20 cellular contexts compared by ENCODE assay signal in the genomic region with DNA sequence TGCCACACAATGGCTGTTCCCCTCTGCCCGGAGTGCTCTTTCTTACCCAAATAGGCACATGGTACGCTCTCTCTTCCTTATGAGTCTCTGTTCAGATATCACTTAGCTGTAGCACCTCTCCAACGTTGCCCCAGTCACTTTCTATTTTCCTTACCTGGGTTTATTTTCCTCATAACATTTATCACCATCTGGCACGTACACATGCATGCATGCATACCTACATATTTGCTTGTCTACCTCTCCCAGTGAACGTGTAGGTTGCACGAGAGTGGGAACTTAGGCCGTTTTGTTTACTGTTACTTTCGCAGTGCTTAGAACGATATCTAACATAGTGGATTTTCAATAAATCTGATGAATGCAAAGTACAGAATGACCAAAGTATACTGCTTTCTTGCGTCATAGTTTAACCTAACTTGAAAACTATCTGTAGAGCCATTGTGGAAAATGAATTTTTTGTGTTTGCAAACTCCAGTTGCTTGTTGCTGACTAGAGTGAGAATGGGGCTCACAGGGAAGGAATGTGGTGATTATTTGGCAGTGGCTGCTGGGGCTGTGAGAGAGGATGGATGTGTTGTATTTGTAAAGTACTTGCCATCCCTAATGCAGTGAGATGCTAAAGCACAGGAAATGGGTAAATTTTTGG. TPM values are rescaled to one million over a fixed set of nuclear protein-coding genes. Genes with fewer than 3 reads are reported as not detected.
DNase-seq lines count a peak whose midpoint lies in the region; ATAC-seq, FAIRE-seq and TF ChIP-seq lines count a peak whose summit lies in the region.
"Had no signal": no experiment of that assay in that cellular context is flagged by ENCODE, and none has a peak within 500 bp of the region (broad histone marks: within the 10 kb centered on the region; RNA-seq: fewer than 3 reads in every experiment).

No MANE protein-coding gene starts in this region.

- no peak for TF ChIP-seq POLR2A in H54 (IDR thresholded peaks at IDR 0.05; ENCODE audit: low read depth, low read length)

- peaks cover 17% of the 10 kb centered on the region for H3K36me3 Mint-ChIP-seq in activated CD4-positive, alpha-beta T cell treated with anti-CD3 and anti-CD28 coated beads, Interleukin-2, amount 10 ng/mL, durations not matched to agents 7 days and 5 days (ENCODE audit: low read depth)

- no TSS peak for BruUV-seq in PC-3 (replicated peaks; lab: Mats Ljungman, UMichigan)

- H3K4me1 Mint-ChIP-seq in activated CD4-positive, alpha-beta T cell treated with anti-CD3 and anti-CD28 coated beads, Interleukin-2, amount 10 ng/mL, durations not matched to agents 7 days and 5 days: peaks cover 33% of the 10 kb centered on the region

- no peak overlapping the region for H3K27ac Mint-ChIP-seq in activated CD4-positive, alpha-beta T cell treated with anti-CD3 and anti-CD28 coated beads, Interleukin-2, amount 10 ng/mL, durations not matched to agents 7 days and 5 days
- H3K27ac Mint-ChIP-seq: activated T-cell treated with anti-CD3 and anti-CD28 coated beads, Interleukin-2, amount 50 U/mL, for 72 hours; dendritic cell treated with granulocyte-macrophage colony-stimulating factor and Interleukin-4, amounts not matched to agents 40 ng/mL and 50 ng/mL, for 4 days had no signal

- H3K9me3 ChIP-seq in PC-3 (ENCODE audit: low read length): no peaks in the 10 kb centered on the region
- H3K9me3 ChIP-seq: adrenal gland, psoas muscle had no signal

- no peaks in the 10 kb centered on the region for H3F3A ChIP-seq in PC-3 (ENCODE audit: low read length, unreplicated experiment)

- TF ChIP-seq CTCF in PC-3 (conservative IDR thresholded peaks at IDR 0.05; ENCODE audit: low read depth, low read length): no peak

- H3K27me3 ChIP-seq in PC-3 (ENCODE audit: low read length): no peaks in the 10 kb centered on the region
- H3K27me3 ChIP-seq: adrenal gland had no signal

- H3K4me1 ChIP-seq in PC-3 (ENCODE audit: insufficient read depth, low read length): peaks cover 10% of the 10 kb centered on the region

- peaks cover 60% of the 10 kb centered on the region for H3K36me3 ChIP-seq in PC-3 (ENCODE audit: low read depth, low read length)

- H3K9ac ChIP-seq in PC-3 (ENCODE audit: low read length): no peak overlapping the region

- POLR2A ChIA-PET in activated CD4-positive, alpha-beta T cell treated with anti-CD3 and anti-CD28 coated beads, Interleukin-2, amount 10 ng/mL, durations not matched to agents 7 days and 5 days (lab: Charles Lee): no interaction called here
- POLR2A ChIA-PET in PC-3 (lab: Charles Lee; ENCODE audit: unreplicated experiment): no interaction called here

- no peaks in the 10 kb centered on the region for H3K9me3 Mint-ChIP-seq in activated CD4-positive, alpha-beta T cell treated with anti-CD3 and anti-CD28 coated beads, Interleukin-2, amount 10 ng/mL, durations not matched to agents 7 days and 5 days
- H3K9me3 Mint-ChIP-seq: activated T-cell treated with anti-CD3 and anti-CD28 coated beads, Interleukin-2, amount 50 U/mL, for 72 hours; dendritic cell treated with granulocyte-macrophage colony-stimulating factor and Interleukin-4, amounts not matched to agents 40 ng/mL and 50 ng/mL, for 4 days; naive thymus-derived CD8-positive, alpha-beta T cell had no signal

- peak; percentile 6 for FAIRE-seq in H54 (lab: Jason Lieb, UNC)

- no peak overlapping the region for H3K4me2 ChIP-seq in PC-3 (ENCODE audit: low read length)

- H3K27ac ChIP-seq in PC-3 (ENCODE audit: low read length): no peak overlapping the region
- H3K27ac ChIP-seq: adrenal gland, psoas muscle had no signal

- no peak for ATAC-seq in PC-3
- ATAC-seq: activated T-cell treated with anti-CD3 and anti-CD28 coated beads, Interleukin-2, amount 50 U/mL, for 72 hours; naive thymus-derived CD8-positive, alpha-beta T cell; psoas muscle had no signal

- CTCF ChIA-PET in activated CD4-positive, alpha-beta T cell treated with anti-CD3 and anti-CD28 coated beads, Interleukin-2, amount 10 ng/mL, durations not matched to agents 7 days and 5 days (lab: Charles Lee): interaction anchor here (0.7 kb wide), 1 partner anchor 24 kb away, joined by 3 read pairs; no protein-coding TSS in a partner anchor
- CTCF ChIA-PET in PC-3 (lab: Charles Lee): no interaction called here

- no peak overlapping the region for H3K4me3 ChIP-seq in PC-3 (ENCODE audit: low read length)
- H3K4me3 ChIP-seq: adrenal gland, psoas muscle had no signal

- intact Hi-C loops in PC-3 (cut with micrococcal nuclease): no loop called here

- H3K9me2 ChIP-seq in PC-3 (replicated peaks; ENCODE audit: low read length): no peaks in the 10 kb centered on the region

- no peaks in the 10 kb centered on the region for H3K27me3 Mint-ChIP-seq in activated CD4-positive, alpha-beta T cell treated with anti-CD3 and anti-CD28 coated beads, Interleukin-2, amount 10 ng/mL, durations not matched to agents 7 days and 5 days
- H3K27me3 Mint-ChIP-seq: dendritic cell treated with granulocyte-macrophage colony-stimulating factor and Interleukin-4, amounts not matched to agents 40 ng/mL and 50 ng/mL, for 4 days; naive thymus-derived CD8-positive, alpha-beta T cell had no signal

- DNase-seq in AG08396 (ENCODE audit: low spot score) (peak; percentile 40), H54 (ENCODE audit: insufficient read length, low spot score) (no peak), astrocyte of the hippocampus (ENCODE audit: low read depth, low spot score) (peak; percentile 65), iPS DF 4.7 (ENCODE audit: extremely low read depth, low spot score) (peak; percentile 30), NCI-H510A (lab: John Stamatoyannopoulos, UW) (no peak), PC-3 (no peak), kidney tubule cell (ENCODE audit: low spot score) (no peak)
- no peak for DNase-seq in activated CD4-positive, alpha-beta T cell treated with anti-CD3 and anti-CD28 coated beads, Interleukin-2, amount 10 ng/mL, durations not matched to agents 7 days and 5 days
- DNase-seq: activated CD4-positive, alpha-beta T cell treated with anti-CD3 and anti-CD28 coated beads, Interleukin-2, amount 50 U/mL, for 48 hours; activated T-cell treated with anti-CD3 and anti-CD28 coated beads, Interleukin-2, amount 50 U/mL, for 72 hours; adrenal gland; COR-L47; GDM1; hippocampal formation; naive thymus-derived CD8-positive, alpha-beta T cell; NCI-H1930; NCI-H526; psoas muscle; stimulated activated CD4-positive, alpha-beta T cell treated with anti-CD3 and anti-CD28 coated beads, Interleukin-15, amount 100 ng/mL, for 24 hours had no signal

- H2AFZ ChIP-seq in PC-3 (ENCODE audit: low read length): no peak overlapping the region

- H3K4me3 Mint-ChIP-seq in activated CD4-positive, alpha-beta T cell treated with anti-CD3 and anti-CD28 coated beads, Interleukin-2, amount 10 ng/mL, durations not matched to agents 7 days and 5 days: no peak overlapping the region
- H3K4me3 Mint-ChIP-seq: activated T-cell treated with anti-CD3 and anti-CD28 coated beads, Interleukin-2, amount 50 U/mL, for 72 hours; dendritic cell treated with granulocyte-macrophage colony-stimulating factor and Interleukin-4, amounts not matched to agents 40 ng/mL and 50 ng/mL, for 4 days; naive thymus-derived CD8-positive, alpha-beta T cell had no signal

- peaks cover 67% of the 10 kb centered on the region for H4K20me1 ChIP-seq in PC-3 (ENCODE audit: low read length)

- H3K79me2 ChIP-seq in PC-3 (ENCODE audit: low read length): peaks cover 98% of the 10 kb centered on the region

RNA-seq across cellular contexts. Expression of a gene that starts 47.1 kb away (rescaled TPM):
- total RNA-seq in activated CD4-positive, alpha-beta T cell treated with anti-CD3 and anti-CD28 coated beads, Interleukin-2, amount 10 ng/mL, durations not matched to agents 7 days and 5 days: 10 to 100 TPM; 37.6 to 43.0 TPM
- 216 and 236 TPM in 2 replicates for total RNA-seq in PC-3 (2014; rRNA removed)

Comparison
In these comparisons a context has a peak if more than half of its experiments do, and no peak if none do; other contexts are left out.
1. DNase-seq: peak in AG08396 (single experiment), astrocyte of the hippocampus (single experiment) and iPS DF 4.7 (single experiment); none in H54 (single experiment), NCI-H510A (single experiment), activated CD4-positive, alpha-beta T cell treated with anti-CD3 and anti-CD28 coated beads, Interleukin-2, amount 10 ng/mL, durations not matched to agents 7 days and 5 days (single experiment), PC-3 (single experiment) and kidney tubule cell (single experiment).